25 cellular contexts compared by ENCODE assay signal in genomic region chr11:104908186-104908531, GRCh38. TPM values are rescaled to one million over a fixed set of nuclear protein-coding genes. Genes with fewer than 3 reads are reported as not detected.
DNase-seq lines count a peak whose midpoint lies in the region; ATAC-seq and TF ChIP-seq lines count a peak whose summit lies in the region.
"Had no signal": no experiment of that assay in that cellular context is flagged by ENCODE, and none has a peak within 500 bp of the region (broad histone marks: within the 10 kb centered on the region; RNA-seq: fewer than 3 reads in every experiment).

No MANE protein-coding gene starts in this region.

- no peak for TF ChIP-seq CTCF in A673 (conservative IDR thresholded peaks at IDR 0.05; ENCODE audit: low read depth, low read length)

- no peaks in the 10 kb centered on the region for H3K9me3 Mint-ChIP-seq in T-helper 1 cell treated with Interleukin-12 subunit alpha and Interleukin-12 subunit beta and Interleukin-4 antibody, amounts not matched to agents 30 μg/mL and 1 μg/mL, for 36 hours
- no peaks in the 10 kb centered on the region for H3K9me3 Mint-ChIP-seq in activated CD8-positive, alpha-beta T cell treated with anti-CD3 and anti-CD28 coated beads, Interleukin-2, amount 10 ng/mL, durations not matched to agents 7 days and 5 days (ENCODE audit: insufficient read depth)
- peaks cover 0 to 7% (median 0%) of the 10 kb centered on the region in 11 donors for H3K9me3 Mint-ChIP-seq in naive thymus-derived CD4-positive, alpha-beta T cell
- H3K9me3 Mint-ChIP-seq: memory B cell had no signal

- H3K36me3 ChIP-seq in A673 (ENCODE audit: insufficient read depth, low read length, poor library complexity, severe bottlenecking): no peaks in the 10 kb centered on the region
- H3K36me3 ChIP-seq in naive thymus-derived CD4-positive, alpha-beta T cell (ENCODE audit: control insufficient read depth in 2 of 3, insufficient read depth in 3 of 3, low read length in 3 of 3): peaks cover 0 to 4% (median 0%) of the 10 kb centered on the region in 3 experiments
- H3K36me3 ChIP-seq: right atrium auricular region had no signal

- peaks cover 8% of the 10 kb centered on the region for H3K4me1 Mint-ChIP-seq in T-helper 1 cell treated with Interleukin-12 subunit alpha and Interleukin-12 subunit beta and Interleukin-4 antibody, amounts not matched to agents 30 μg/mL and 1 μg/mL, for 36 hours (ENCODE audit: low read depth)
- peaks cover 13% of the 10 kb centered on the region for H3K4me1 Mint-ChIP-seq in activated CD8-positive, alpha-beta T cell treated with anti-CD3 and anti-CD28 coated beads, Interleukin-2, amount 10 ng/mL, durations not matched to agents 7 days and 5 days (ENCODE audit: low read depth)
- peaks cover 6 to 24% (median 12%) of the 10 kb centered on the region in 7 donors for H3K4me1 Mint-ChIP-seq in naive thymus-derived CD4-positive, alpha-beta T cell

- H3K36me3 Mint-ChIP-seq in T-helper 1 cell treated with Interleukin-12 subunit alpha and Interleukin-12 subunit beta and Interleukin-4 antibody, amounts not matched to agents 30 μg/mL and 1 μg/mL, for 36 hours (ENCODE audit: low read depth): peaks cover 19% of the 10 kb centered on the region
- peaks cover 32% of the 10 kb centered on the region for H3K36me3 Mint-ChIP-seq in activated CD8-positive, alpha-beta T cell treated with anti-CD3 and anti-CD28 coated beads, Interleukin-2, amount 10 ng/mL, durations not matched to agents 7 days and 5 days (ENCODE audit: low read depth)
- H3K36me3 Mint-ChIP-seq in naive thymus-derived CD4-positive, alpha-beta T cell: peaks cover 6 to 34% (median 17%) of the 10 kb centered on the region in 5 donors
- H3K36me3 Mint-ChIP-seq: memory B cell had no signal

- H3K27me3 Mint-ChIP-seq in T-helper 1 cell treated with Interleukin-12 subunit alpha and Interleukin-12 subunit beta and Interleukin-4 antibody, amounts not matched to agents 30 μg/mL and 1 μg/mL, for 36 hours (ENCODE audit: low read depth): no peaks in the 10 kb centered on the region
- no peaks in the 10 kb centered on the region for H3K27me3 Mint-ChIP-seq in activated CD8-positive, alpha-beta T cell treated with anti-CD3 and anti-CD28 coated beads, Interleukin-2, amount 10 ng/mL, durations not matched to agents 7 days and 5 days (ENCODE audit: low read depth)
- H3K27me3 Mint-ChIP-seq in naive thymus-derived CD4-positive, alpha-beta T cell: no peaks in the 10 kb centered on the region
- H3K27me3 Mint-ChIP-seq: memory B cell had no signal

- no peaks in the 10 kb centered on the region for H3K4me1 ChIP-seq in A673 (ENCODE audit: insufficient read depth, low read length, poor library complexity, severe bottlenecking)
- H3K4me1 ChIP-seq in naive thymus-derived CD4-positive, alpha-beta T cell (ENCODE audit: control insufficient read depth in 2 of 2, insufficient read depth in 2 of 2, low read length in 2 of 2): peaks cover 0 to 4% of the 10 kb centered on the region in 2 donors
- H3K4me1 ChIP-seq: right atrium auricular region had no signal

- no peaks in the 10 kb centered on the region for H3K9me3 ChIP-seq in A673 (ENCODE audit: low read depth, low read length, poor library complexity, severe bottlenecking)
- no peaks in the 10 kb centered on the region for H3K9me3 ChIP-seq in naive thymus-derived CD4-positive, alpha-beta T cell (ENCODE audit: control insufficient read depth in 2 of 3, low read length in 3 of 3)
- H3K9me3 ChIP-seq: right atrium auricular region had no signal

- ATAC-seq in GM18868 (IDR thresholded peaks at IDR 0.05; ENCODE audit: unreplicated experiment): peak; percentile 14
- ATAC-seq in HG02798 (IDR thresholded peaks at IDR 0.05; ENCODE audit: poor library complexity, unreplicated experiment): peak; percentile 28
- ATAC-seq in activated CD8-positive, alpha-beta T cell treated with anti-CD3 and anti-CD28 coated beads, Interleukin-2, amount 10 ng/mL, durations not matched to agents 7 days and 5 days: no peak
- ATAC-seq in naive thymus-derived CD4-positive, alpha-beta T cell: no peak
- ATAC-seq: K562, left cardiac atrium had no signal

- H3K4me3 ChIP-seq in A673 (ENCODE audit: low read depth, low read length, poor library complexity, severe bottlenecking): no peak overlapping the region
- H3K4me3 ChIP-seq in naive thymus-derived CD4-positive, alpha-beta T cell (ENCODE audit: low read length): no peak overlapping the region
- H3K4me3 ChIP-seq: K562, right atrium auricular region had no signal

- DNase-seq in T-helper 1 cell (no peak), A673 (ENCODE audit: low spot score) (no peak)
- DNase-seq in activated CD8-positive, alpha-beta T cell treated with anti-CD3 and anti-CD28 coated beads, Interleukin-2, amount 10 ng/mL, durations not matched to agents 7 days and 5 days: no peak
- DNase-seq in central memory CD4-positive, alpha-beta T cell: no peak
- DNase-seq in naive thymus-derived CD4-positive, alpha-beta T cell: no peak
- DNase-seq: cortex of kidney, glutamatergic neuron, left cardiac atrium, NCI-H1048, NCI-H2029, NCI-H345, NCI-H82, OCI-M1, Right ventricle myocardium superior, substantia nigra had no signal

- CTCF ChIA-PET in activated CD8-positive, alpha-beta T cell treated with anti-CD3 and anti-CD28 coated beads, Interleukin-2, amount 10 ng/mL, durations not matched to agents 7 days and 5 days (lab: Charles Lee): interaction anchor here (1.0 to 1.4 kb wide), 4 partner anchors 8 to 13 kb away, joined by 3 to 7 read pairs (median 4); partner anchors contain the start of gene CASP12
- CTCF ChIA-PET in A673 (lab: Charles Lee): no interaction called here
- CTCF ChIA-PET in naive thymus-derived CD4-positive, alpha-beta T cell (lab: Charles Lee): interaction anchor here (0.7 to 1.3 kb wide), 2 partner anchors 11 to 313 kb away, joined by 3 to 4 read pairs; partner anchors contain the start of gene CASP12

- H3K4me3 Mint-ChIP-seq in T-helper 1 cell treated with Interleukin-12 subunit alpha and Interleukin-12 subunit beta and Interleukin-4 antibody, amounts not matched to agents 30 μg/mL and 1 μg/mL, for 36 hours: no peak overlapping the region
- H3K4me3 Mint-ChIP-seq in activated CD8-positive, alpha-beta T cell treated with anti-CD3 and anti-CD28 coated beads, Interleukin-2, amount 10 ng/mL, durations not matched to agents 7 days and 5 days: no peak overlapping the region
- peak overlapping the region in 1 of 10 donors; percentile 27 for H3K4me3 Mint-ChIP-seq in naive thymus-derived CD4-positive, alpha-beta T cell
- H3K4me3 Mint-ChIP-seq: memory B cell had no signal

- H3K27ac ChIP-seq in A673 (ENCODE audit: low read depth, low read length, poor library complexity, severe bottlenecking): no peak overlapping the region
- no peak overlapping the region for H3K27ac ChIP-seq in naive thymus-derived CD4-positive, alpha-beta T cell (ENCODE audit: low read depth, low read length)
- H3K27ac ChIP-seq: 22Rv1, right atrium auricular region, VCaP had no signal

- H3K27me3 ChIP-seq in A673 (replicated peaks; ENCODE audit: insufficient read depth, low read depth, low read length, poor library complexity): no peaks in the 10 kb centered on the region
- no peaks in the 10 kb centered on the region for H3K27me3 ChIP-seq in naive thymus-derived CD4-positive, alpha-beta T cell (ENCODE audit: control insufficient read depth in 2 of 2, insufficient read depth in 2 of 2, low read length in 2 of 2)
- H3K27me3 ChIP-seq: right atrium auricular region had no signal

- H3K27ac Mint-ChIP-seq in T-helper 1 cell treated with Interleukin-12 subunit alpha and Interleukin-12 subunit beta and Interleukin-4 antibody, amounts not matched to agents 30 μg/mL and 1 μg/mL, for 36 hours: peak overlapping the region; percentile 22
- peak overlapping the region; percentile 10 for H3K27ac Mint-ChIP-seq in activated CD8-positive, alpha-beta T cell treated with anti-CD3 and anti-CD28 coated beads, Interleukin-2, amount 10 ng/mL, durations not matched to agents 7 days and 5 days
- peak overlapping the region in 2 of 9 donors; percentile 3 to 35 for H3K27ac Mint-ChIP-seq in naive thymus-derived CD4-positive, alpha-beta T cell
- H3K27ac Mint-ChIP-seq: memory B cell had no signal

- intact Hi-C loops in A673 (cut with micrococcal nuclease; ENCODE audit: unreplicated experiment): no loop called here
- intact Hi-C loops in naive thymus-derived CD4-positive, alpha-beta T cell (cut with micrococcal nuclease): no loop called here

- POLR2A ChIA-PET in activated CD8-positive, alpha-beta T cell treated with anti-CD3 and anti-CD28 coated beads, Interleukin-2, amount 10 ng/mL, durations not matched to agents 7 days and 5 days (lab: Charles Lee): no interaction called here
- POLR2A ChIA-PET in A673 (lab: Charles Lee; ENCODE audit: low non-redundant PET): no interaction called here
- POLR2A ChIA-PET in naive thymus-derived CD4-positive, alpha-beta T cell (lab: Charles Lee): interaction anchor here (1.9 kb wide), 1 partner anchor 10 kb away, joined by 4 read pairs; no protein-coding TSS in a partner anchor

- BruUV-seq in A673 (replicated peaks; lab: Mats Ljungman, UMichigan): no TSS peak

RNA-seq across cellular contexts. Expression of gene CASP12, which starts 9.9 kb away (rescaled TPM):
- not detected for total RNA-seq in activated CD8-positive, alpha-beta T cell treated with anti-CD3 and anti-CD28 coated beads, Interleukin-2, amount 10 ng/mL, durations not matched to agents 7 days and 5 days
- total RNA-seq in A673 (2021): not detected in 2 replicates
- not detected for total RNA-seq in naive thymus-derived CD4-positive, alpha-beta T cell
- polyA plus RNA-seq in naive thymus-derived CD4-positive, alpha-beta T cell: not detected
- total RNA-seq: K562, myocyte had no signal
- polyA plus RNA-seq: BJ, K562 had no signal

Comparison
In these comparisons a context has a peak if more than half of its experiments do, and no peak if none do; other contexts are left out.
1. ATAC-seq: peak in GM18868 (single experiment) and HG02798 (single experiment); none in activated CD8-positive, alpha-beta T cell treated with anti-CD3 and anti-CD28 coated beads, Interleukin-2, amount 10 ng/mL, durations not matched to agents 7 days and 5 days (single experiment) and naive thymus-derived CD4-positive, alpha-beta T cell (single experiment).